ENCODE assay signal across 8 cellular contexts in genomic region chr3:191051037-191051436, GRCh38.
A peak's percentile ranks its signal among the peaks of the same experiment; 100 is the strongest.
DNase-seq lines count a peak whose midpoint lies in the region; TF ChIP-seq lines count a peak whose summit lies in the region.

No MANE protein-coding gene starts in this region.

- DNase-seq in ACHN = peak; percentile 40
- peak; percentile 19 for DNase-seq in GM13977 (ENCODE audit: low spot score)
- DNase-seq in Kasumi-1 (lab: John Stamatoyannopoulos, UW) = peak; percentile 51 to 68
- DNase-seq in SW480 (ENCODE audit: low spot score) = peak; percentile 36
- DNase-seq in inferior parietal cortex (ENCODE audit: extremely low spot score) = peak; percentile 72
- no peak for DNase-seq in substantia nigra (lab: John Stamatoyannopoulos, UW)
- DNase-seq in posterior vena cava (ENCODE audit: low spot score) = no peak
- DNase-seq in stimulated activated CD4-positive, alpha-beta T cell treated with anti-CD3 and anti-CD28 coated beads, Interleukin-2, amount 100 ng/mL, for 48 hours = no peak

- H3K27ac ChIP-seq in substantia nigra (ENCODE audit: low read depth, low read length, poor library complexity, severe bottlenecking) = no peak overlapping the region

- TF ChIP-seq CTCF in GM13977 (IDR thresholded peaks at IDR 0.05; ENCODE audit: extremely low read depth, insufficient read depth, missing control alignments) = peak; percentile 40

- in situ Hi-C loops in ACHN (cut with HindIII; ENCODE audit: low pct_ligation_motif_present, low pct_unique_long_range_greater_than_20kb, low sequenced_read_pairs) = no loop called here
- in situ Hi-C loops in GM13977 (cut with MboI; ENCODE audit: low pct_unique_long_range_greater_than_20kb, low sequenced_read_pairs, unreplicated experiment) = loop anchor here (25.0 kb wide), 1 partner anchor 164 kb away; no protein-coding TSS in a partner anchor

- intact Hi-C loops in posterior vena cava (cut with DNase I) = loop anchor here in 1 of 2 donors (5.0 kb wide), 1 partner anchor 164 kb away; no protein-coding TSS in a partner anchor

Comparison
In these comparisons a context has a peak if more than half of its experiments do, and no peak if none do; other contexts are left out.
1. DNase-seq: peak in ACHN (single experiment), GM13977 (single experiment), Kasumi-1 (2 of 2), SW480 (single experiment) and inferior parietal cortex (single experiment); none in substantia nigra (0 of 49), posterior vena cava (single experiment) and stimulated activated CD4-positive, alpha-beta T cell treated with anti-CD3 and anti-CD28 coated beads, Interleukin-2, amount 100 ng/mL, for 48 hours (0 of 2).